In genomic region chr5:110757118-110757729, GRCh38 we compare ENCODE assay signal across 8 cellular contexts. TPM values are rescaled to one million over a fixed set of nuclear protein-coding genes. Genes with fewer than 3 reads are reported as not detected.
DNase-seq lines count a peak whose midpoint lies in the region; ATAC-seq and TF ChIP-seq lines count a peak whose summit lies in the region.

No MANE protein-coding gene starts in this region.

- no peak overlapping the region for H3K27ac ChIP-seq in liver (ENCODE audit: low read depth in 1 of 2, low read length in 2 of 2)

- peak; percentile 77 to 83 for TF ChIP-seq RAD21 in liver (IDR thresholded peaks at IDR 0.05)

- H3K4me1 ChIP-seq in liver (ENCODE audit: control insufficient read depth in 4 of 4, insufficient read depth in 4 of 4, low read length in 3 of 4), result peaks cover 0 to 8% (median 0%) of the 10 kb centered on the region in 4 donors

- no peak for ATAC-seq in HG03280 (IDR thresholded peaks at IDR 0.05; ENCODE audit: unreplicated experiment)
- ATAC-seq in GM19035 (IDR thresholded peaks at IDR 0.05; ENCODE audit: unreplicated experiment), result no peak

- no peaks in the 10 kb centered on the region for H3K9me3 ChIP-seq in liver (ENCODE audit: control insufficient read depth in 4 of 4, low read length in 3 of 4)

- H3K4me3 ChIP-seq in BJ (ENCODE audit: low read depth, low read length), result no peak overlapping the region
- H3K4me3 ChIP-seq in GM12865 (ENCODE audit: low read depth, low read length), result no peak overlapping the region
- H3K4me3 ChIP-seq in liver (ENCODE audit: low read depth in 1 of 3, low read length in 3 of 3), result no peak overlapping the region

- no peak overlapping the region for H3K9ac ChIP-seq in liver (ENCODE audit: low read depth in 1 of 2, low read length in 2 of 2)

- peak; percentile 59 for TF ChIP-seq CTCF in BJ (IDR thresholded peaks at IDR 0.05; ENCODE audit: insufficient read depth, low read depth, low read length)
- TF ChIP-seq CTCF in GM12865 (IDR thresholded peaks at IDR 0.05; ENCODE audit: insufficient read depth, low read depth, low read length, missing control alignments), result peak; percentile 57
- TF ChIP-seq CTCF in liver (IDR thresholded peaks at IDR 0.05; ENCODE audit: low read depth, low read length, missing input control), result peak; percentile 65

- CTCF ChIA-PET in BJ (lab: Yijun Ruan, JAX), result interaction anchor here (0.6 to 1.3 kb wide), 5 partner anchors 12 to 350 kb away, joined by 3 to 4 read pairs (median 3); no protein-coding TSS in a partner anchor

- in situ Hi-C loops in T47D (cut with HindIII; ENCODE audit: low pct_unique_long_range_greater_than_20kb, low sequenced_read_pairs), result no loop called here

- POLR2A ChIA-PET in BJ (lab: Charles Lee), result no interaction called here

- H3K36me3 ChIP-seq in BJ (ENCODE audit: control insufficient read depth, insufficient read depth, low read length) (peaks cover 3% of the 10 kb centered on the region), liver (ENCODE audit: control insufficient read depth in 4 of 4, insufficient read depth in 3 of 4, low read depth in 1 of 4, low read length in 3 of 4) (peaks cover 1 to 31% (median 12%) of the 10 kb centered on the region in 4 donors)

- DNase-seq in BJ (ENCODE audit: low read depth), result no peak
- peak; percentile 73 for DNase-seq in GM12865 (ENCODE audit: low read depth)
- peak; percentile 67 for DNase-seq in NCI-H460 (ENCODE audit: extremely low read depth, low read depth)
- DNase-seq in T47D (ENCODE audit: low read depth in 1 of 2, low spot score in 1 of 2), result peak; percentile 13 to 67
- no peak for DNase-seq in cortex of kidney (lab: John Stamatoyannopoulos, UW)

- H3K27me3 ChIP-seq in BJ (ENCODE audit: control insufficient read depth, insufficient read depth, low read length) (no peaks in the 10 kb centered on the region), liver (ENCODE audit: control insufficient read depth in 4 of 4, insufficient read depth in 4 of 4, low read length in 3 of 4) (no peaks in the 10 kb centered on the region)

- WGBS in liver, result 51% methylated on average over 4 of the region's 4 CpGs

TF ChIP-seq in liver, 16 proteins besides CTCF, POLR2A, EP300 and RAD21:
- no peak for TF ChIP-seq JUND (IDR thresholded peaks at IDR 0.05)
- TF ChIP-seq EGR1 (IDR thresholded peaks at IDR 0.05; ENCODE audit: low read depth in 2 of 2), result no peak
TF ChIP-seq in liver: peak in this region for 0.

RNA-seq across cellular contexts. Expression of gene SLC25A46, which starts 18.4 kb away (rescaled TPM):
- polyA plus RNA-seq in BJ (2011; rRNA removed) (17.5 and 33.8 TPM in 2 replicates), liver (10 to 100 TPM; 18.6 to 19.0 TPM)
- 12.4 and 12.8 TPM in 2 replicates for polyA minus RNA-seq in BJ (2011; rRNA and poly(A)+ RNA removed)
- total RNA-seq in NCI-H460 (2014; rRNA removed; shearing (Covaris generic)), result 42.8 and 43.4 TPM in 2 replicates
- 46.8 and 53.3 TPM in 2 replicates for polyA plus RNA-seq in NCI-H460 (2014; cell fraction: nucleus; rRNA removed)
- total RNA-seq in liver, result 10 to 100 TPM; 42.3 to 54.5 TPM

RNA-seq across cellular contexts. Expression of gene TMEM232, which starts 30.8 kb away (rescaled TPM):
- polyA plus RNA-seq in BJ (2011; rRNA removed) (0.12 and 0.38 TPM in 2 replicates), liver (under 1 TPM; 0.39 to 0.61 TPM)
- polyA minus RNA-seq in BJ (2011; rRNA and poly(A)+ RNA removed), result 0.33 TPM in 1 of 2 replicates, not detected in the other
- total RNA-seq in NCI-H460 (2014; rRNA removed; shearing (Covaris generic)), result 0.84 and 2.0 TPM in 2 replicates
- not detected in 2 replicates for polyA plus RNA-seq in NCI-H460 (2014; cell fraction: nucleus; rRNA removed)
- 1 to 10 TPM; 1.4 to 2.5 TPM for total RNA-seq in liver

Comparison
In these comparisons a context has a peak if more than half of its experiments do, and no peak if none do; other contexts are left out.
1. DNase-seq: peak in GM12865 (single experiment), NCI-H460 (single experiment) and T47D (2 of 2); none in BJ (single experiment) and cortex of kidney (single experiment).
2. Peak in every context shown above with its lines, with median percentiles within 50 percentile points of each other: CTCF ChIP-seq.